13 cellular contexts compared by ENCODE assay signal in genomic region chr18:24402209-24402785, GRCh38. TPM values are rescaled to one million over a fixed set of nuclear protein-coding genes. Genes with fewer than 3 reads are reported as not detected.
A peak's percentile ranks its signal among the peaks of the same experiment; 100 is the strongest.
DNase-seq lines count a peak whose midpoint lies in the region; ATAC-seq and TF ChIP-seq lines count a peak whose summit lies in the region.
"Had no signal": no experiment of that assay in that cellular context is flagged by ENCODE, and none has a peak within 500 bp of the region (broad histone marks: within the 10 kb centered on the region; RNA-seq: fewer than 3 reads in every experiment).

No MANE protein-coding gene starts in this region.

- no peaks in the 10 kb centered on the region for H3K9me3 Mint-ChIP-seq in natural killer cell
- H3K9me3 Mint-ChIP-seq: T-cell had no signal

- peaks cover 8% of the 10 kb centered on the region for H3K4me1 ChIP-seq in DOHH2 (ENCODE audit: control insufficient read depth, low read length)
- H3K4me1 ChIP-seq: uterus had no signal

- TF ChIP-seq CTCF in 22Rv1 (IDR thresholded peaks at IDR 0.05) (peak; percentile 51), DOHH2 (IDR thresholded peaks at IDR 0.05; ENCODE audit: low read depth, low read length, poor library complexity, severe bottlenecking) (peak; percentile 65), NB4 (IDR thresholded peaks at IDR 0.05; ENCODE audit: low read depth, low read length) (peak; percentile 44), epithelial cell of proximal tubule (conservative IDR thresholded peaks at IDR 0.05; ENCODE audit: low read depth, low read length) (peak; percentile 37), natural killer cell (IDR thresholded peaks at IDR 0.05) (no peak)

- H4K20me1 ChIP-seq in DOHH2 (ENCODE audit: control insufficient read depth, insufficient read depth, low read depth, low read length): no peaks in the 10 kb centered on the region

- H3K4me3 ChIP-seq in DOHH2 (ENCODE audit: low read length) (no peak overlapping the region), NB4 (ENCODE audit: low read depth, low read length) (no peak overlapping the region), epithelial cell of proximal tubule (ENCODE audit: low read depth, low read length) (no peak overlapping the region)
- H3K4me3 ChIP-seq: uterus had no signal

- no peaks in the 10 kb centered on the region for H3K9me3 ChIP-seq in DOHH2 (ENCODE audit: control insufficient read depth, insufficient read depth, low read length)
- H3K9me3 ChIP-seq: uterus had no signal

- H3K4me3 Mint-ChIP-seq in natural killer cell: no peak overlapping the region
- H3K4me3 Mint-ChIP-seq: CD4-positive, CD25-positive, alpha-beta regulatory T cell; T-cell had no signal

- H3K27me3 ChIP-seq in DOHH2 (ENCODE audit: control insufficient read depth, low read length): peaks cover 22% of the 10 kb centered on the region
- H3K27me3 ChIP-seq: uterus had no signal

- no peaks in the 10 kb centered on the region for H3K36me3 ChIP-seq in DOHH2 (ENCODE audit: control insufficient read depth, low read length)
- H3K36me3 ChIP-seq: uterus had no signal

- H3K4me2 ChIP-seq in DOHH2 (ENCODE audit: low read length): no peak overlapping the region

- peaks cover under 1 to 5% of the 10 kb centered on the region in 2 donors for H3K4me1 Mint-ChIP-seq in natural killer cell

- peak; percentile 28 for DNase-seq in NB4 (ENCODE audit: low read depth)
- no peak for DNase-seq in epithelial cell of proximal tubule (ENCODE audit: low read depth)
- no peak for DNase-seq in left lobe of liver (ENCODE audit: low spot score)
- DNase-seq in natural killer cell: no peak
- DNase-seq in hepatic stellate cell (ENCODE audit: low spot score): no peak
- DNase-seq: CD4-positive, CD25-positive, alpha-beta regulatory T cell; NCI-H1092 treated with DMSO at 0.1 percent for 48 hours; NCI-H82; T-cell; uterus had no signal

- H3K9me2 ChIP-seq in DOHH2 (replicated peaks; ENCODE audit: control insufficient read depth, low read length): no peaks in the 10 kb centered on the region

- TF ChIP-seq POLR2A in NB4 (IDR thresholded peaks at IDR 0.05; ENCODE audit: extremely low read depth, insufficient read length): no peak

- no peak overlapping the region for H3K27ac Mint-ChIP-seq in natural killer cell
- H3K27ac Mint-ChIP-seq: T-cell had no signal

- peaks cover 25 to 38% of the 10 kb centered on the region in 2 donors for H3K27me3 Mint-ChIP-seq in natural killer cell (ENCODE audit: low read depth in 2 of 2)

- H3K36me3 Mint-ChIP-seq in natural killer cell: no peaks in the 10 kb centered on the region
- H3K36me3 Mint-ChIP-seq: CD4-positive, CD25-positive, alpha-beta regulatory T cell; T-cell had no signal

- intact Hi-C loops in natural killer cell (cut with micrococcal nuclease): no loop called here

- H3K27ac ChIP-seq in 22Rv1: no peak overlapping the region
- no peak overlapping the region for H3K27ac ChIP-seq in DOHH2 (ENCODE audit: low read depth, low read length)
- H3K27ac ChIP-seq: uterus had no signal

- ATAC-seq in left lobe of liver (no peak), natural killer cell (no peak), HG02759 (IDR thresholded peaks at IDR 0.05; ENCODE audit: unreplicated experiment) (no peak)
- ATAC-seq: T-cell had no signal

- no peaks in the 10 kb centered on the region for H3K79me2 ChIP-seq in DOHH2 (ENCODE audit: control insufficient read depth, low read length)

- no peaks in the 10 kb centered on the region for H3F3A ChIP-seq in DOHH2 (ENCODE audit: control insufficient read depth, insufficient read depth)

RNA-seq across cellular contexts. Expression of gene OSBPL1A, which starts 4.7 kb away (rescaled TPM):
- total RNA-seq in epithelial cell of proximal tubule (20.8 and 24.7 TPM in 2 replicates), left lobe of liver (5.5 TPM), natural killer cell (10 to 100 TPM in 1 of 3 donors, 1 to 10 TPM in 2; 1.2 to 32.5 (median 1.5) TPM)

RNA-seq across cellular contexts. Expression of gene IMPACT, which starts 24.2 kb away (rescaled TPM):
- 15.5 and 20.0 TPM in 2 replicates for total RNA-seq in epithelial cell of proximal tubule
- 14.8 TPM for total RNA-seq in left lobe of liver
- total RNA-seq in natural killer cell: 10 to 100 TPM in 2 of 3 donors, 1 to 10 TPM in 1; 8.4 to 19.9 (median 12.2) TPM

RNA-seq across cellular contexts. Expression of gene HRH4, which starts 58.1 kb away (rescaled TPM):
- 0.12 TPM in 1 of 2 replicates, not detected in the other for total RNA-seq in epithelial cell of proximal tubule
- 0.15 TPM for total RNA-seq in left lobe of liver
- total RNA-seq in natural killer cell: 10 to 100 TPM in 1 of 3 donors, under 1 TPM in 1, not detected in 1; 0.23 to 13.9 TPM
